Comparison of ENCODE assay signal across 1 cellular context in the genomic region with DNA sequence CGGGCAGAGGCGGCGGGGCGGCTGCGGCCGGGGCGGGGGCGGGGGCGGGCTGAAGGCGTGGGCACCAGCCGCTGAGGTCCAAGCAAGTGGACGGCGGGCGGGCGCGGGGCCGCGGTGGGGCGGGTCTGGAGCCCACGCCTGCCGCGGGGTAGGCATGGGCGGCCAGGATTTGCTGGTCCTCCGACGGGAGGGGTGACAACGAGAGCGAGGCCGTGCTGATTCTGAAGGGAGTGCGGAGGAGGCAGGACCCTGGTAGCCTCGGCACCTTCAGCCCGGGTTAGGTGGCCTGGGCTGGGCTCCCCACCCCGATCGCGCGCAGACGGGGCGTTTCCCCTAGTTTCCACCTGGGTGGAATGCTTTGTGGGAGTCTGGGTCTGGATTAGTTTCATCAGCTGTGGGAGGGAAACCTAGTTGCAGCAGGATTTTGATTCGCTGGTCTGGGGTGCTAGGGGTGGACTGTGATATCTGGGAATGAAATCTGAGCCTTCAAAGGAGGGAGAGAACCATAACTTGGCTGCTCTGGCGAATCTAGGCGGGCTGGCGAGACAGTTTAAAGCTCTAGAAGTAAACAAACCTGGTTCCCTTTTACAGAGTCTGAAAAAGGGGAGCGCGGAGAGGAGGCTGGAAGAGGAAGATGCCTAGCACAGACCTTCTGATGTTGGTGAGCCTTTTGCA.
TF ChIP-seq lines count a peak whose summit lies in the region.

No MANE protein-coding gene starts in this region.

TF ChIP-seq in K562, 482 proteins besides CTCF, POLR2A, EP300 and RAD21 (continues in another document):
- TF ChIP-seq, protein P1, sequence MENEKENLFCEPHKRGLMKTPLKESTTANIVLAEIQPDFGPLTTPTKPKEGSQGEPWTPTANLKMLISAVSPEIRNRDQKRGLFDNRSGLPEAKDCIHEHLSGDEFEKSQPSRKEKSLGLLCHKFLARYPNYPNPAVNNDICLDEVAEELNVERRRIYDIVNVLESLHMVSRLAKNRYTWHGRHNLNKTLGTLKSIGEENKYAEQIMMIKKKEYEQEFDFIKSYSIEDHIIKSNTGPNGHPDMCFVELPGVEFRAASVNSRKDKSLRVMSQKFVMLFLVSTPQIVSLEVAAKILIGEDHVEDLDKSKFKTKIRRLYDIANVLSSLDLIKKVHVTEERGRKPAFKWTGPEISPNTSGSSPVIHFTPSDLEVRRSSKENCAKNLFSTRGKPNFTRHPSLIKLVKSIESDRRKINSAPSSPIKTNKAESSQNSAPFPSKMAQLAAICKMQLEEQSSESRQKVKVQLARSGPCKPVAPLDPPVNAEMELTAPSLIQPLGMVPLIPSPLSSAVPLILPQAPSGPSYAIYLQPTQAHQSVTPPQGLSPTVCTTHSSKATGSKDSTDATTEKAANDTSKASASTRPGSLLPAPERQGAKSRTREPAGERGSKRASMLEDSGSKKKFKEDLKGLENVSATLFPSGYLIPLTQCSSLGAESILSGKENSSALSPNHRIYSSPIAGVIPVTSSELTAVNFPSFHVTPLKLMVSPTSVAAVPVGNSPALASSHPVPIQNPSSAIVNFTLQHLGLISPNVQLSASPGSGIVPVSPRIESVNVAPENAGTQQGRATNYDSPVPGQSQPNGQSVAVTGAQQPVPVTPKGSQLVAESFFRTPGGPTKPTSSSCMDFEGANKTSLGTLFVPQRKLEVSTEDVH (IDR thresholded peaks at IDR 0.05; ENCODE audit: low read depth, partially characterized antibody), result peak; percentile 29
- TF ChIP-seq NCOA1 (IDR thresholded peaks at IDR 0.05; ENCODE audit: low read depth) (no peak), TFAM (CRISPR knock-in tag; conservative IDR thresholded peaks at IDR 0.05) (no peak), ATF2 (CRISPR knock-in tag; IDR thresholded peaks at IDR 0.05) (no peak), ZNF77 (CRISPR knock-in tag; IDR thresholded peaks at IDR 0.05) (no peak), GABPA (tag; conservative IDR thresholded peaks at IDR 0.05; ENCODE audit: low read depth) (no peak), HOMEZ (CRISPR knock-in tag; IDR thresholded peaks at IDR 0.05) (no peak), CBFA2T3 (IDR thresholded peaks at IDR 0.05) (peak; percentile 17; the same call in 1 of the 2 replicates), NONO (IDR thresholded peaks at IDR 0.05; ENCODE audit: low read depth in 2 of 2, low read length in 1 of 2) (peak in 1 of 2 experiments; percentile 10; a peak in 1 of 4 replicates), MYC (IDR thresholded peaks at IDR 0.05; ENCODE audit: low read depth, low read length) (peak; percentile 69), MYC (CRISPR knock-in tag; IDR thresholded peaks at IDR 0.05; ENCODE audit: borderline replicate concordance, low read depth) (no peak), HOXB6 (CRISPR knock-in tag; IDR thresholded peaks at IDR 0.05; ENCODE audit: borderline replicate concordance) (no peak), ZBTB5 (IDR thresholded peaks at IDR 0.05) (no peak), CREB5 (CRISPR knock-in tag; IDR thresholded peaks at IDR 0.05) (no peak), KAT7 (CRISPR knock-in tag; IDR thresholded peaks at IDR 0.05; ENCODE audit: borderline replicate concordance) (no peak), NRF1 (conservative IDR thresholded peaks at IDR 0.05 in 1 of 2, IDR thresholded peaks at IDR 0.05 in 1 of 2) (peak; percentile 21 to 51), FOXA1 (IDR thresholded peaks at IDR 0.05; ENCODE audit: borderline replicate concordance) (no peak), ZBTB2 (IDR thresholded peaks at IDR 0.05) (0 out of 2 replicates have a peak, but pooled peaks have one; percentile 17), SIN3B (IDR thresholded peaks at IDR 0.05; ENCODE audit: low read depth) (no peak), THRAP3 (IDR thresholded peaks at IDR 0.05; ENCODE audit: borderline replicate concordance) (no peak), HDAC2 (IDR thresholded peaks at IDR 0.05) (peak; percentile 66), SMARCE1 (IDR thresholded peaks at IDR 0.05) (0 out of 2 replicates have a peak, but pooled peaks have one; percentile 44), HDAC8 (tag; IDR thresholded peaks at IDR 0.05) (no peak), ZC3H11A (IDR thresholded peaks at IDR 0.05; ENCODE audit: low read depth, low read length) (no peak), CREBBP (IDR thresholded peaks at IDR 0.05; ENCODE audit: low read depth, low read length) (no peak), KLF6 (CRISPR knock-in tag; IDR thresholded peaks at IDR 0.05; ENCODE audit: borderline replicate concordance) (peak; percentile 40; the same call in 1 of the 2 replicates), ZNF766 (CRISPR knock-in tag; conservative IDR thresholded peaks at IDR 0.05) (no peak), NFATC3 (IDR thresholded peaks at IDR 0.05) (peak; percentile 51; the same call in 1 of the 2 replicates), ZNF644 (tag; IDR thresholded peaks at IDR 0.05; ENCODE audit: low read depth) (no peak), KAT2B (IDR thresholded peaks at IDR 0.05; ENCODE audit: low read depth, low read length) (no peak), RBM17 (IDR thresholded peaks at IDR 0.05; ENCODE audit: borderline replicate concordance, low read depth, low read length) (no peak), SRSF1 (IDR thresholded peaks at IDR 0.05; ENCODE audit: low read depth, low read length) (no peak), ZNF311 (CRISPR knock-in tag; IDR thresholded peaks at IDR 0.05) (no peak), CBX1 (IDR thresholded peaks at IDR 0.05; ENCODE audit: low read depth) (no peak), TEAD4 (IDR thresholded peaks at IDR 0.05; ENCODE audit: low read length) (peak; percentile 44; the same call in 1 of the 2 replicates), TEAD4 (CRISPR knock-in tag; IDR thresholded peaks at IDR 0.05; ENCODE audit: borderline replicate concordance) (no peak; the same call in 1 of the 2 replicates)
- TF ChIP-seq, protein P2, sequence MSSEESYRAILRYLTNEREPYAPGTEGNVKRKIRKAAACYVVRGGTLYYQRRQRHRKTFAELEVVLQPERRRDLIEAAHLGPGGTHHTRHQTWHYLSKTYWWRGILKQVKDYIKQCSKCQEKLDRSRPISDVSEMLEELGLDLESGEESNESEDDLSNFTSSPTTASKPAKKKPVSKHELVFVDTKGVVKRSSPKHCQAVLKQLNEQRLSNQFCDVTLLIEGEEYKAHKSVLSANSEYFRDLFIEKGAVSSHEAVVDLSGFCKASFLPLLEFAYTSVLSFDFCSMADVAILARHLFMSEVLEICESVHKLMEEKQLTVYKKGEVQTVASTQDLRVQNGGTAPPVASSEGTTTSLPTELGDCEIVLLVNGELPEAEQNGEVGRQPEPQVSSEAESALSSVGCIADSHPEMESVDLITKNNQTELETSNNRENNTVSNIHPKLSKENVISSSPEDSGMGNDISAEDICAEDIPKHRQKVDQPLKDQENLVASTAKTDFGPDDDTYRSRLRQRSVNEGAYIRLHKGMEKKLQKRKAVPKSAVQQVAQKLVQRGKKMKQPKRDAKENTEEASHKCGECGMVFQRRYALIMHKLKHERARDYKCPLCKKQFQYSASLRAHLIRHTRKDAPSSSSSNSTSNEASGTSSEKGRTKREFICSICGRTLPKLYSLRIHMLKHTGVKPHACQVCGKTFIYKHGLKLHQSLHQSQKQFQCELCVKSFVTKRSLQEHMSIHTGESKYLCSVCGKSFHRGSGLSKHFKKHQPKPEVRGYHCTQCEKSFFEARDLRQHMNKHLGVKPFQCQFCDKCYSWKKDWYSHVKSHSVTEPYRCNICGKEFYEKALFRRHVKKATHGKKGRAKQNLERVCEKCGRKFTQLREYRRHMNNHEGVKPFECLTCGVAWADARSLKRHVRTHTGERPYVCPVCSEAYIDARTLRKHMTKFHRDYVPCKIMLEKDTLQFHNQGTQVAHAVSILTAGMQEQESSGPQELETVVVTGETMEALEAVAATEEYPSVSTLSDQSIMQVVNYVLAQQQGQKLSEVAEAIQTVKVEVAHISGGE (CRISPR knock-in tag; IDR thresholded peaks at IDR 0.05), result no peak
- TF ChIP-seq, protein P3, sequence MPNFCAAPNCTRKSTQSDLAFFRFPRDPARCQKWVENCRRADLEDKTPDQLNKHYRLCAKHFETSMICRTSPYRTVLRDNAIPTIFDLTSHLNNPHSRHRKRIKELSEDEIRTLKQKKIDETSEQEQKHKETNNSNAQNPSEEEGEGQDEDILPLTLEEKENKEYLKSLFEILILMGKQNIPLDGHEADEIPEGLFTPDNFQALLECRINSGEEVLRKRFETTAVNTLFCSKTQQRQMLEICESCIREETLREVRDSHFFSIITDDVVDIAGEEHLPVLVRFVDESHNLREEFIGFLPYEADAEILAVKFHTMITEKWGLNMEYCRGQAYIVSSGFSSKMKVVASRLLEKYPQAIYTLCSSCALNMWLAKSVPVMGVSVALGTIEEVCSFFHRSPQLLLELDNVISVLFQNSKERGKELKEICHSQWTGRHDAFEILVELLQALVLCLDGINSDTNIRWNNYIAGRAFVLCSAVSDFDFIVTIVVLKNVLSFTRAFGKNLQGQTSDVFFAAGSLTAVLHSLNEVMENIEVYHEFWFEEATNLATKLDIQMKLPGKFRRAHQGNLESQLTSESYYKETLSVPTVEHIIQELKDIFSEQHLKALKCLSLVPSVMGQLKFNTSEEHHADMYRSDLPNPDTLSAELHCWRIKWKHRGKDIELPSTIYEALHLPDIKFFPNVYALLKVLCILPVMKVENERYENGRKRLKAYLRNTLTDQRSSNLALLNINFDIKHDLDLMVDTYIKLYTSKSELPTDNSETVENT (CRISPR knock-in tag; IDR thresholded peaks at IDR 0.05), result no peak
